ENCODE assay signal across 8 cellular contexts in genomic region chr6:109073344-109074235, GRCh38. TPM values are rescaled to one million over a fixed set of nuclear protein-coding genes. Genes with fewer than 3 reads are reported as not detected.
DNase-seq lines count a peak whose midpoint lies in the region; ATAC-seq and TF ChIP-seq lines count a peak whose summit lies in the region.

No MANE protein-coding gene starts in this region.

- H3K9me3 ChIP-seq in OCI-LY1 (ENCODE audit: low read length): no peaks in the 10 kb centered on the region

- peak overlapping the region; percentile 15 for H3K4me3 Mint-ChIP-seq in activated naive CD4-positive, alpha-beta T cell treated with anti-CD3 and anti-CD28 coated beads, Interleukin-2, amount 50 U/mL, for 24 hours
- no peak overlapping the region for H3K4me3 Mint-ChIP-seq in glutamatergic neuron (ENCODE audit: unreplicated experiment)

- no peak for ATAC-seq in HG03045 (IDR thresholded peaks at IDR 0.05; ENCODE audit: unreplicated experiment)

- H3K79me2 ChIP-seq in OCI-LY1 (ENCODE audit: insufficient read depth, low read length): no peaks in the 10 kb centered on the region

- H3K4me1 ChIP-seq in OCI-LY1 (ENCODE audit: insufficient read depth, low read length, severe bottlenecking): no peaks in the 10 kb centered on the region

- H3K27me3 Mint-ChIP-seq in activated naive CD4-positive, alpha-beta T cell treated with anti-CD3 and anti-CD28 coated beads, Interleukin-2, amount 50 U/mL, for 24 hours: no peaks in the 10 kb centered on the region
- H3K27me3 Mint-ChIP-seq in glutamatergic neuron (ENCODE audit: unreplicated experiment): no peaks in the 10 kb centered on the region

- peak; percentile 64; the same call in 1 of the 2 replicates for TF ChIP-seq CTCF in OCI-LY1 (IDR thresholded peaks at IDR 0.05; ENCODE audit: low read length)
- peak; percentile 66 for TF ChIP-seq CTCF in glutamatergic neuron (IDR thresholded peaks at IDR 0.05; ENCODE audit: partially characterized antibody, unreplicated experiment)

- no peak overlapping the region for H3K4me3 ChIP-seq in OCI-LY1 (ENCODE audit: low read depth, low read length, poor library complexity, severe bottlenecking)

- H3K4me1 Mint-ChIP-seq in activated naive CD4-positive, alpha-beta T cell treated with anti-CD3 and anti-CD28 coated beads, Interleukin-2, amount 50 U/mL, for 24 hours: peaks cover 32% of the 10 kb centered on the region
- peaks cover 2% of the 10 kb centered on the region for H3K4me1 Mint-ChIP-seq in glutamatergic neuron (ENCODE audit: low read depth, unreplicated experiment)

- H3K4me2 ChIP-seq in OCI-LY1 (ENCODE audit: low read length): no peak overlapping the region

- H3F3A ChIP-seq in OCI-LY1 (ENCODE audit: insufficient read depth, low read length): no peaks in the 10 kb centered on the region

- H2AFZ ChIP-seq in OCI-LY1 (ENCODE audit: low read length): no peak overlapping the region

- no peaks in the 10 kb centered on the region for H3K36me3 Mint-ChIP-seq in activated naive CD4-positive, alpha-beta T cell treated with anti-CD3 and anti-CD28 coated beads, Interleukin-2, amount 50 U/mL, for 24 hours
- H3K36me3 Mint-ChIP-seq in glutamatergic neuron (ENCODE audit: unreplicated experiment): no peaks in the 10 kb centered on the region

- no peak overlapping the region for H3K27ac Mint-ChIP-seq in activated naive CD4-positive, alpha-beta T cell treated with anti-CD3 and anti-CD28 coated beads, Interleukin-2, amount 50 U/mL, for 24 hours
- no peak overlapping the region for H3K27ac Mint-ChIP-seq in glutamatergic neuron (ENCODE audit: unreplicated experiment)

- H3K9ac ChIP-seq in OCI-LY1 (ENCODE audit: low read length): no peak overlapping the region

- H4K20me1 ChIP-seq in OCI-LY1 (ENCODE audit: insufficient read depth, low read length): no peaks in the 10 kb centered on the region

- peak; percentile 87 for TF ChIP-seq RAD21 in Ishikawa (IDR thresholded peaks at IDR 0.05; ENCODE audit: low read depth)

- H3K9me2 ChIP-seq in OCI-LY1 (ENCODE audit: low read depth, low read length): no peaks in the 10 kb centered on the region

- H3K27me3 ChIP-seq in OCI-LY1 (ENCODE audit: insufficient read depth, low read length): no peaks in the 10 kb centered on the region

- no peak for TF ChIP-seq EP300 in Ishikawa (IDR thresholded peaks at IDR 0.05; ENCODE audit: borderline replicate concordance)

- no peaks in the 10 kb centered on the region for H3K36me3 ChIP-seq in OCI-LY1 (ENCODE audit: insufficient read depth, low read length)

- DNase-seq in DMS114 treated with DMSO at 0.1 percent for 48 hours (lab: John Stamatoyannopoulos, UW; ENCODE audit: unreplicated experiment) (peak; percentile 27), glutamatergic neuron (no peak), putamen (ENCODE audit: low spot score) (peak; percentile 70), occipital lobe (lab: John Stamatoyannopoulos, UW) (no peak)

- no peak overlapping the region for H3K27ac ChIP-seq in OCI-LY1 (ENCODE audit: low read depth, low read length, poor library complexity, severe bottlenecking)

- H3K9me3 Mint-ChIP-seq in activated naive CD4-positive, alpha-beta T cell treated with anti-CD3 and anti-CD28 coated beads, Interleukin-2, amount 50 U/mL, for 24 hours: no peaks in the 10 kb centered on the region
- no peaks in the 10 kb centered on the region for H3K9me3 Mint-ChIP-seq in glutamatergic neuron (ENCODE audit: unreplicated experiment)

TF ChIP-seq in Ishikawa, 13 proteins besides CTCF, POLR2A, EP300 and RAD21:
- no peak for TF ChIP-seq MAX (IDR thresholded peaks at IDR 0.05)
- TF ChIP-seq TEAD4 (IDR thresholded peaks at IDR 0.05): no peak
- no peak for TF ChIP-seq CEBPB (IDR thresholded peaks at IDR 0.05)
- no peak for TF ChIP-seq REST (IDR thresholded peaks at IDR 0.05; ENCODE audit: low read depth)
- TF ChIP-seq CREB1 (IDR thresholded peaks at IDR 0.05; ENCODE audit: low read depth): no peak
- TF ChIP-seq NFIC (IDR thresholded peaks at IDR 0.05): no peak
- TF ChIP-seq TCF12 (IDR thresholded peaks at IDR 0.05; ENCODE audit: low read depth): no peak
- TF ChIP-seq USF1 (IDR thresholded peaks at IDR 0.05): no peak
- no peak for TF ChIP-seq YY1 (IDR thresholded peaks at IDR 0.05; ENCODE audit: low read depth)
- TF ChIP-seq ZBTB7A (IDR thresholded peaks at IDR 0.05; ENCODE audit: low read depth): no peak
- no peak for TF ChIP-seq EGR1 (IDR thresholded peaks at IDR 0.05)
- TF ChIP-seq FOXM1 (IDR thresholded peaks at IDR 0.05; ENCODE audit: borderline replicate concordance, low read depth): no peak
- TF ChIP-seq TAF1 (IDR thresholded peaks at IDR 0.05; ENCODE audit: low read depth): no peak
TF ChIP-seq in Ishikawa: peak in this region for 0.

RNA-seq across cellular contexts. Expression of gene SESN1, which starts 21.1 kb away (rescaled TPM):
- 27.1 TPM for total RNA-seq in glutamatergic neuron (ENCODE audit: unreplicated experiment)
- total RNA-seq in occipital lobe: 38.8 TPM

RNA-seq across cellular contexts. Expression of gene CEP57L1, which starts 21.7 kb away (rescaled TPM):
- total RNA-seq in glutamatergic neuron (ENCODE audit: unreplicated experiment) (22.7 TPM), occipital lobe (92.6 TPM)

Comparison
In these comparisons a context has a peak if more than half of its experiments do, and no peak if none do; other contexts are left out.
1. DNase-seq: peak in DMS114 treated with DMSO at 0.1 percent for 48 hours (single experiment) and putamen (single experiment); none in glutamatergic neuron (single experiment) and occipital lobe (single experiment).